Comparison of ENCODE assay signal across 11 cellular contexts in genomic region chr1:27689423-27690173, GRCh38. TPM values are rescaled to one million over a fixed set of nuclear protein-coding genes. Genes with fewer than 3 reads are reported as not detected.
DNase-seq lines count a peak whose midpoint lies in the region; ATAC-seq and TF ChIP-seq lines count a peak whose summit lies in the region.
"Had no signal": no experiment of that assay in that cellular context is flagged by ENCODE, and none has a peak within 500 bp of the region (broad histone marks: within the 10 kb centered on the region; RNA-seq: fewer than 3 reads in every experiment).

No MANE protein-coding gene starts in this region.

- H3K79me2 ChIP-seq in fibroblast of lung (ENCODE audit: control insufficient read depth, insufficient read depth, low read length), result no peaks in the 10 kb centered on the region

- intact Hi-C loops in activated naive CD4-positive, alpha-beta T cell treated with anti-CD3 and anti-CD28 coated beads for 36 hours (cut with micrococcal nuclease), result no loop called here

- TF ChIP-seq CTCF in fibroblast of lung (conservative IDR thresholded peaks at IDR 0.05 in 1 of 2, IDR thresholded peaks at IDR 0.05 in 1 of 2; ENCODE audit: low read depth in 1 of 2, low read length in 2 of 2), result no peak

- H3K9ac ChIP-seq in fibroblast of lung (ENCODE audit: insufficient read depth, low read length), result no peak overlapping the region

- H3K4me3 Mint-ChIP-seq in activated naive CD4-positive, alpha-beta T cell treated with anti-CD3 and anti-CD28 coated beads for 36 hours, result no peak overlapping the region
- peak overlapping the region; percentile 62 for H3K4me3 Mint-ChIP-seq in stimulated activated effector memory CD8-positive, alpha-beta T cell treated with anti-CD3 and anti-CD28 coated beads, Interleukin-12 subunit alpha, Interleukin-12 subunit beta, amount 100 ng/mL, for 72 hours
- H3K4me3 Mint-ChIP-seq: CD14-positive monocyte had no signal

- peak; percentile 67 for ATAC-seq in HG03439 (IDR thresholded peaks at IDR 0.05; ENCODE audit: unreplicated experiment)
- ATAC-seq in stimulated activated effector memory CD8-positive, alpha-beta T cell treated with anti-CD3 and anti-CD28 coated beads, Interleukin-12 subunit alpha, Interleukin-12 subunit beta, amount 100 ng/mL, for 72 hours, result peak; percentile 92

- no peak overlapping the region for H3K27ac Mint-ChIP-seq in activated naive CD4-positive, alpha-beta T cell treated with anti-CD3 and anti-CD28 coated beads for 36 hours
- peak overlapping the region; percentile 94 for H3K27ac Mint-ChIP-seq in stimulated activated effector memory CD8-positive, alpha-beta T cell treated with anti-CD3 and anti-CD28 coated beads, Interleukin-12 subunit alpha, Interleukin-12 subunit beta, amount 100 ng/mL, for 72 hours
- H3K27ac Mint-ChIP-seq: CD14-positive monocyte had no signal

- peak overlapping the region; percentile 8 for H2AFZ ChIP-seq in fibroblast of lung (ENCODE audit: low read length)

- H3K9me3 Mint-ChIP-seq in activated naive CD4-positive, alpha-beta T cell treated with anti-CD3 and anti-CD28 coated beads for 36 hours, result no peaks in the 10 kb centered on the region
- H3K9me3 Mint-ChIP-seq in stimulated activated effector memory CD8-positive, alpha-beta T cell treated with anti-CD3 and anti-CD28 coated beads, Interleukin-12 subunit alpha, Interleukin-12 subunit beta, amount 100 ng/mL, for 72 hours, result no peaks in the 10 kb centered on the region

- no peaks in the 10 kb centered on the region for H4K20me1 ChIP-seq in fibroblast of lung (ENCODE audit: control insufficient read depth, extremely low read depth, insufficient read depth, low read length)

- no peaks in the 10 kb centered on the region for H3K9me3 ChIP-seq in fibroblast of lung (ENCODE audit: control insufficient read depth, insufficient read depth, low read depth, low read length)

- H3K4me2 ChIP-seq in fibroblast of lung (ENCODE audit: extremely low read depth, insufficient read depth, low read length), result peak overlapping the region; percentile 55

- no peaks in the 10 kb centered on the region for H3K4me1 ChIP-seq in fibroblast of lung (ENCODE audit: control insufficient read depth, extremely low read depth, insufficient read depth, low read length)

- no peaks in the 10 kb centered on the region for H3K36me3 ChIP-seq in fibroblast of lung (ENCODE audit: control insufficient read depth, insufficient read depth, low read length)

- DNase-seq in activated naive CD4-positive, alpha-beta T cell treated with anti-CD3 and anti-CD28 coated beads for 36 hours, result peak; percentile 26
- DNase-seq in activated naive CD4-positive, alpha-beta T cell treated with Interleukin-2 at 50 U/mL for 16 hours, result no peak
- DNase-seq in fibroblast of lung (ENCODE audit: low read depth in 2 of 2) (peak; percentile 41 to 85), NOMO-1 treated with DMSO at 0.1 percent for 48 hours (lab: John Stamatoyannopoulos, UW; ENCODE audit: unreplicated experiment) (no peak), NCI-H1436 (lab: John Stamatoyannopoulos, UW) (no peak), NCI-H226 (no peak)
- DNase-seq in stimulated activated effector memory CD8-positive, alpha-beta T cell treated with anti-CD3 and anti-CD28 coated beads, Interleukin-12 subunit alpha, Interleukin-12 subunit beta, amount 100 ng/mL, for 72 hours (ENCODE audit: low spot score in 2 of 2), result no peak
- DNase-seq: SHP77; stimulated activated CD4-positive, alpha-beta T cell treated with anti-CD3 and anti-CD28 coated beads, Interleukin-15, amount 100 ng/mL, for 24 hours had no signal

- peaks cover 9% of the 10 kb centered on the region for H3K4me1 Mint-ChIP-seq in activated naive CD4-positive, alpha-beta T cell treated with anti-CD3 and anti-CD28 coated beads for 36 hours (ENCODE audit: low read depth)
- peaks cover 19% of the 10 kb centered on the region for H3K4me1 Mint-ChIP-seq in stimulated activated effector memory CD8-positive, alpha-beta T cell treated with anti-CD3 and anti-CD28 coated beads, Interleukin-12 subunit alpha, Interleukin-12 subunit beta, amount 100 ng/mL, for 72 hours

- peaks cover 2% of the 10 kb centered on the region for H3K27me3 Mint-ChIP-seq in activated naive CD4-positive, alpha-beta T cell treated with anti-CD3 and anti-CD28 coated beads for 36 hours (ENCODE audit: low read depth)

- no peaks in the 10 kb centered on the region for H3K27me3 ChIP-seq in fibroblast of lung (ENCODE audit: control insufficient read depth, insufficient read depth, low read length)

- H3K4me3 ChIP-seq in fibroblast of lung (replicated peaks in 1 of 4; ENCODE audit: control extremely low read depth in 1 of 4, insufficient read depth in 1 of 4, low read depth in 3 of 4, low read length in 4 of 4), result peak overlapping the region in 1 of 4 experiments; percentile 20

- no peaks in the 10 kb centered on the region for H3K36me3 Mint-ChIP-seq in activated naive CD4-positive, alpha-beta T cell treated with anti-CD3 and anti-CD28 coated beads for 36 hours (ENCODE audit: low read depth)
- H3K36me3 Mint-ChIP-seq in stimulated activated effector memory CD8-positive, alpha-beta T cell treated with anti-CD3 and anti-CD28 coated beads, Interleukin-12 subunit alpha, Interleukin-12 subunit beta, amount 100 ng/mL, for 72 hours, result no peaks in the 10 kb centered on the region
- H3K36me3 Mint-ChIP-seq: CD14-positive monocyte had no signal

- CTCF ChIA-PET in activated naive CD4-positive, alpha-beta T cell treated with anti-CD3 and anti-CD28 coated beads for 36 hours (lab: Charles Lee), result no interaction called here

- no peak overlapping the region for H3K27ac ChIP-seq in fibroblast of lung (ENCODE audit: insufficient read depth, low read length)

RNA-seq across cellular contexts. Expression of gene IFI6, which starts 17.6 kb away (rescaled TPM):
- total RNA-seq in activated naive CD4-positive, alpha-beta T cell treated with anti-CD3 and anti-CD28 coated beads for 36 hours, result 100 to 1,000 TPM; 115 to 125 TPM
- total RNA-seq in fibroblast of lung, result 64.7 and 68.4 TPM in 2 replicates
- 14.9 and 43.7 TPM in 2 replicates for polyA plus RNA-seq in fibroblast of lung
- 47.0 and 126 TPM in 2 replicates for polyA plus RNA-seq in fibroblast of lung (2012)
- 5.5 and 11.9 TPM in 2 replicates for polyA minus RNA-seq in fibroblast of lung (ENCODE audit: low replicate concordance)

RNA-seq across cellular contexts. Expression of gene FAM76A, which starts 36.2 kb away (rescaled TPM):
- 1 to 10 TPM; 8.4 to 9.7 TPM for total RNA-seq in activated naive CD4-positive, alpha-beta T cell treated with anti-CD3 and anti-CD28 coated beads for 36 hours
- total RNA-seq in fibroblast of lung, result 13.1 and 17.5 TPM in 2 replicates
- polyA plus RNA-seq in fibroblast of lung, result 9.2 and 13.5 TPM in 2 replicates
- polyA plus RNA-seq in fibroblast of lung (2012), result 6.3 and 9.2 TPM in 2 replicates
- polyA minus RNA-seq in fibroblast of lung (ENCODE audit: low replicate concordance), result 2.0 and 9.5 TPM in 2 replicates

RNA-seq across cellular contexts. Expression of gene FGR, which starts 54.6 kb away (rescaled TPM):
- total RNA-seq in activated naive CD4-positive, alpha-beta T cell treated with anti-CD3 and anti-CD28 coated beads for 36 hours, result under 1 TPM; 0.10 to 0.14 TPM
- under 0.01 TPM in 1 of 2 replicates, not detected in the other for total RNA-seq in fibroblast of lung
- polyA plus RNA-seq in fibroblast of lung, result not detected in 2 replicates
- not detected in 2 replicates for polyA plus RNA-seq in fibroblast of lung (2012)
- not detected in 2 replicates for polyA minus RNA-seq in fibroblast of lung (ENCODE audit: low replicate concordance)

Comparison
In these comparisons a context has a peak if more than half of its experiments do, and no peak if none do; other contexts are left out.
1. DNase-seq: peak in activated naive CD4-positive, alpha-beta T cell treated with anti-CD3 and anti-CD28 coated beads for 36 hours (single experiment) and fibroblast of lung (2 of 2); none in activated naive CD4-positive, alpha-beta T cell treated with Interleukin-2 at 50 U/mL for 16 hours (single experiment), stimulated activated effector memory CD8-positive, alpha-beta T cell treated with anti-CD3 and anti-CD28 coated beads, Interleukin-12 subunit alpha, Interleukin-12 subunit beta, amount 100 ng/mL, for 72 hours (0 of 2), NOMO-1 treated with DMSO at 0.1 percent for 48 hours (single experiment), NCI-H1436 (single experiment) and NCI-H226 (single experiment).